8 cellular contexts compared by ENCODE assay signal in genomic region chr1:214281902-214282695, GRCh38.
DNase-seq lines count a peak whose midpoint lies in the region; ATAC-seq, FAIRE-seq and TF ChIP-seq lines count a peak whose summit lies in the region.

No MANE protein-coding gene starts in this region.

- H3K27ac ChIP-seq in RWPE2 (ENCODE audit: poor library complexity, severe bottlenecking) (peak overlapping the region; percentile 85), muscle layer of duodenum (ENCODE audit: low read length) (peak overlapping the region; percentile 12)

- DNase-seq in D721Med (ENCODE audit: insufficient read length, low spot score): no peak
- no peak for DNase-seq in RWPE2 (ENCODE audit: low spot score)
- peak; percentile 79 for DNase-seq in epithelial cell of esophagus (ENCODE audit: low read depth)
- DNase-seq in NCI-H345 treated with DMSO at 0.1 percent for 48 hours (lab: John Stamatoyannopoulos, UW; ENCODE audit: unreplicated experiment): no peak
- no peak for DNase-seq in GM20000 (ENCODE audit: low spot score)
- DNase-seq in islet precursor cell: no peak

- H3K9me3 ChIP-seq in RWPE2 (ENCODE audit: severe bottlenecking): no peaks in the 10 kb centered on the region
- H3K9me3 ChIP-seq in muscle layer of duodenum (ENCODE audit: control insufficient read depth in 1 of 2, low read length in 2 of 2): no peaks in the 10 kb centered on the region

- TF ChIP-seq CTCF in D721Med (IDR thresholded peaks at IDR 0.05; ENCODE audit: insufficient read depth, missing control alignments): no peak
- no peak for TF ChIP-seq CTCF in RWPE2 (IDR thresholded peaks at IDR 0.05; ENCODE audit: poor library complexity, severe bottlenecking)
- TF ChIP-seq CTCF in epithelial cell of esophagus (IDR thresholded peaks at IDR 0.05; ENCODE audit: insufficient read depth, low read depth, low read length, missing control alignments): no peak
- TF ChIP-seq CTCF in GM20000 (IDR thresholded peaks at IDR 0.05; ENCODE audit: extremely low read depth, missing control alignments): no peak

- FAIRE-seq in D721Med (lab: Jason Lieb, UNC): peak; percentile 60

- H3K4me3 ChIP-seq in RWPE2 (ENCODE audit: severe bottlenecking) (peak overlapping the region; percentile 82), epithelial cell of esophagus (ENCODE audit: low read length) (peak overlapping the region; percentile 64), muscle layer of duodenum (ENCODE audit: low read depth in 1 of 2, low read length in 2 of 2) (peak overlapping the region; percentile 84)

- H3K36me3 ChIP-seq in RWPE2 (ENCODE audit: low read depth): no peaks in the 10 kb centered on the region
- no peaks in the 10 kb centered on the region for H3K36me3 ChIP-seq in muscle layer of duodenum (ENCODE audit: control insufficient read depth in 1 of 2, insufficient read depth in 2 of 2, low read length in 2 of 2)

- H3K27me3 ChIP-seq in RWPE2 (ENCODE audit: insufficient read depth, poor library complexity, severe bottlenecking): no peaks in the 10 kb centered on the region
- H3K27me3 ChIP-seq in muscle layer of duodenum (ENCODE audit: low read depth, low read length): no peaks in the 10 kb centered on the region

- ATAC-seq in HG02642 (IDR thresholded peaks at IDR 0.05; ENCODE audit: poor library complexity, unreplicated experiment) (peak; percentile 0), RWPE2 (ENCODE audit: low read depth) (peak; percentile 58; the same call in 2 of the 3 replicates)

- no peaks in the 10 kb centered on the region for H3K4me1 ChIP-seq in RWPE2 (ENCODE audit: insufficient read depth, poor library complexity, severe bottlenecking)
- H3K4me1 ChIP-seq in muscle layer of duodenum (ENCODE audit: control insufficient read depth in 1 of 2, insufficient read depth in 2 of 2, low read length in 2 of 2): peaks cover 4 to 6% of the 10 kb centered on the region in 2 donors
